1 cellular context compared by ENCODE assay signal in genomic region chr20:38883081-38883980, GRCh38.
TF ChIP-seq lines count a peak whose summit lies in the region.

No MANE protein-coding gene starts in this region.

TF ChIP-seq in GM12878, 131 proteins besides CTCF, POLR2A, EP300 and RAD21 (continued from another document):
- TF ChIP-seq STAT3 (IDR thresholded peaks at IDR 0.05; ENCODE audit: low read depth, low read length) (no peak), E4F1 (IDR thresholded peaks at IDR 0.05; ENCODE audit: borderline replicate concordance, partially characterized antibody) (no peak), KLF5 (IDR thresholded peaks at IDR 0.05; ENCODE audit: partially characterized antibody) (no peak), SPI1 (IDR thresholded peaks at IDR 0.05; ENCODE audit: borderline replicate concordance, insufficient read depth, low read depth, low read length) (no peak), HSF1 (IDR thresholded peaks at IDR 0.05; ENCODE audit: low read depth, low read length) (no peak), E2F8 (IDR thresholded peaks at IDR 0.05; ENCODE audit: low read depth, partially characterized antibody) (no peak), USF1 (IDR thresholded peaks at IDR 0.05; ENCODE audit: borderline replicate concordance, extremely low read length, insufficient read depth, low read depth, low read length) (no peak), NFIC (IDR thresholded peaks at IDR 0.05; ENCODE audit: low read depth, low read length) (no peak), ESRRA (IDR thresholded peaks at IDR 0.05; ENCODE audit: low read length) (no peak), RUNX3 (IDR thresholded peaks at IDR 0.05; ENCODE audit: low read length) (no peak), SREBF1 (IDR thresholded peaks at IDR 0.05; ENCODE audit: low read length) (no peak)
